Comparison of ENCODE assay signal across 26 cellular contexts in the genomic region with DNA sequence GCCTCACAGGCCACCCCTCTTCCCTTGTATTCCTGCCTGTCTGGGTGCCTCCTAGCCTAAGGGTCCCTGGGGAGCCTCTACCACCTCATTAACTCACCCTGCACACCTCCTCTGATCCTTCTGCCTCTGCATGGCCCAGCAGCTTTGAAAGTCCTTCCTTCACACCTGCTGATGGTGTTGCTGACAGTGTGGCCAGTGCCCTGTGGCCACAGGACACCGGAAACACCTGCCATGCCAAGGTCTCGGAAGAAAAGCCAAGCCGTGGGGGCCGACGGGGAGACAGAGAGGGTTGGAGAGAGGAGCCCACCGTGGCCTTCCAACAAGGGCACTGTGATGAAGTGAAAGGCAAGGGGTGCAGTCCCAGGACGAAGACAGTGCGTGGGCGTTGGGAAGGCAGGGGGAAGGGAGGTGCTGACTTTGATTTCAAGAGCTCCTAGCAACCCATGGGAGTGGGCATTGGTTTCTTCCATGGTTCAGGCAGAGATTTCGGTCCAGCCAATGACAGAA. TPM values are rescaled to one million over a fixed set of nuclear protein-coding genes. Genes with fewer than 3 reads are reported as not detected.
A peak's percentile ranks its signal among the peaks of the same experiment; 100 is the strongest.
DNase-seq lines count a peak whose midpoint lies in the region; ATAC-seq and TF ChIP-seq lines count a peak whose summit lies in the region.
"Had no signal": no experiment of that assay in that cellular context is flagged by ENCODE, and none has a peak within 500 bp of the region (broad histone marks: within the 10 kb centered on the region; RNA-seq: fewer than 3 reads in every experiment).

No MANE protein-coding gene starts in this region.

- TF ChIP-seq POLR2A in gastrocnemius medialis (IDR thresholded peaks at IDR 0.05), result no peak

- POLR2A ChIA-PET in Panc1 (lab: Charles Lee), result no interaction called here

- H3K36me3 ChIP-seq in Panc1 (ENCODE audit: control insufficient read depth, insufficient read depth, low read length) (no peaks in the 10 kb centered on the region), gastrocnemius medialis (no peaks in the 10 kb centered on the region)
- H3K36me3 ChIP-seq: thoracic aorta had no signal

- intact Hi-C loops in Panc1 (cut with micrococcal nuclease; ENCODE audit: unreplicated experiment), result loop anchor here (5.0 kb wide), 1 partner anchor 177 kb away; no protein-coding TSS in a partner anchor
- intact Hi-C loops in right cardiac atrium (cut with DNase I), result no loop called here
- intact Hi-C loops in gastrocnemius medialis (cut with DNase I; ENCODE audit: low total_unique reads), result loop anchor here (5.0 kb wide), 1 partner anchor 252 kb away; no protein-coding TSS in a partner anchor

- DNase-seq in D341Med (ENCODE audit: low spot score) (peak; percentile 9), Panc1 (ENCODE audit: low read depth, low spot score) (no peak), right cardiac atrium (no peak), gastrocnemius medialis (no peak), NCI-H748 (lab: John Stamatoyannopoulos, UW; ENCODE audit: unreplicated experiment) (no peak), GM03348 (ENCODE audit: low spot score) (no peak)
- DNase-seq in activated naive CD4-positive, alpha-beta T cell (lab: John Stamatoyannopoulos, UW), result no peak
- DNase-seq: activated CD4-positive, alpha-beta T cell treated with anti-CD3 and anti-CD28 coated beads, Interleukin-2, amount 50 U/mL, for 4 hours; activated CD8-positive, alpha-beta memory T cell treated with anti-CD3 and anti-CD28 coated beads, Interleukin-2, amount 50 U/mL, for 48 hours; activated effector memory CD4-positive, alpha-beta T cell treated with anti-CD3 and anti-CD28 coated beads, Interleukin-2, amount 50 U/mL, for 16 hours; CD4-positive, CD25-positive, alpha-beta regulatory T cell; effector CD4-positive, alpha-beta T cell; erythroblast; foreskin keratinocyte; hippocampal formation; IMR-90; NCI-H1105 treated with DMSO at 0.1 percent for 48 hours; NCI-H2029 treated with DMSO at 0.1 percent for 48 hours; NCI-H226; NCI-H748 treated with DMSO at 0.1 percent for 48 hours; stimulated activated CD4-positive, alpha-beta T cell treated with anti-CD3 and anti-CD28 coated beads, Interleukin-2, amount 100 ng/mL, for 48 hours had no signal

- H3K4me3 ChIP-seq in Panc1 (ENCODE audit: low read depth in 2 of 2, low read length in 2 of 2) (no peak overlapping the region), right cardiac atrium (ENCODE audit: low read length) (no peak overlapping the region), gastrocnemius medialis (peak overlapping the region in 3 of 4 donors; percentile 3 to 55 (median 43))
- H3K4me3 ChIP-seq: thoracic aorta had no signal

- CTCF ChIA-PET in Panc1 (lab: Charles Lee), result interaction anchor here (0.8 kb wide), 2 partner anchors 10 to 176 kb away, joined by 4 to 6 read pairs; no protein-coding TSS in a partner anchor

- no TSS peak for BruUV-seq in Panc1 (replicated peaks; lab: Mats Ljungman, UMichigan)

- peak overlapping the region; percentile 50; the same call in 1 of the 2 replicates for H3K27ac ChIP-seq in Panc1 (ENCODE audit: low read length)
- peak overlapping the region; percentile 87 for H3K27ac ChIP-seq in right cardiac atrium (ENCODE audit: low read length)
- peak overlapping the region; percentile 49 to 80 (median 73) for H3K27ac ChIP-seq in gastrocnemius medialis
- H3K27ac ChIP-seq: foreskin keratinocyte, thoracic aorta had no signal

- no peak for TF ChIP-seq CTCF in Panc1 (IDR thresholded peaks at IDR 0.05)
- TF ChIP-seq CTCF in gastrocnemius medialis (IDR thresholded peaks at IDR 0.05 in 4 of 5, conservative IDR thresholded peaks at IDR 0.05 in 1 of 5), result no peak

- in situ Hi-C loops in Panc1 (cut with HindIII; ENCODE audit: low pct_unique_long_range_greater_than_20kb, low sequenced_read_pairs) (no loop called here), gastrocnemius medialis (cut with MboI; ENCODE audit: low sequenced_read_pairs in 4 of 4) (no loop called here)

- H3K9me3 ChIP-seq in Panc1 (ENCODE audit: control insufficient read depth, insufficient read depth, low read depth, low read length) (no peaks in the 10 kb centered on the region), right cardiac atrium (ENCODE audit: control insufficient read depth, low read length) (no peaks in the 10 kb centered on the region), gastrocnemius medialis (no peaks in the 10 kb centered on the region)
- H3K9me3 ChIP-seq: thoracic aorta had no signal

- no peak for ATAC-seq in Panc1
- ATAC-seq in right cardiac atrium, result no peak
- no peak for ATAC-seq in gastrocnemius medialis
- ATAC-seq in GM18498 (IDR thresholded peaks at IDR 0.05; ENCODE audit: unreplicated experiment), result no peak
- ATAC-seq: foreskin keratinocyte had no signal

- 67% methylated on average over 10 of the region's 10 CpGs for WGBS in right cardiac atrium

- peaks cover 2% of the 10 kb centered on the region; the same call in 1 of the 2 replicates for H3K27me3 ChIP-seq in Panc1 (ENCODE audit: control insufficient read depth, insufficient read depth, low read length)
- no peaks in the 10 kb centered on the region for H3K27me3 ChIP-seq in right cardiac atrium (ENCODE audit: control insufficient read depth, insufficient read depth)
- peaks cover 0 to 21% (median 10%) of the 10 kb centered on the region in 3 donors for H3K27me3 ChIP-seq in gastrocnemius medialis

- peaks cover 23% of the 10 kb centered on the region for H3K4me1 ChIP-seq in Panc1 (ENCODE audit: control insufficient read depth, insufficient read depth, low read length)
- peaks cover 2% of the 10 kb centered on the region for H3K4me1 ChIP-seq in right cardiac atrium (ENCODE audit: control insufficient read depth, insufficient read depth, low read length)
- H3K4me1 ChIP-seq in gastrocnemius medialis, result no peaks in the 10 kb centered on the region
- H3K4me1 ChIP-seq: foreskin keratinocyte had no signal

RNA-seq across cellular contexts. Expression of a gene that starts 4.1 kb away (rescaled TPM):
- total RNA-seq in Panc1 (2021; ENCODE audit: unreplicated experiment) (37.5 TPM), right cardiac atrium (10 to 100 TPM in 3 of 4 donors, 1 to 10 TPM in 1; 8.0 to 44.4 (median 26.8) TPM), gastrocnemius medialis (10 to 100 TPM; 14.5 to 28.6 (median 20.1) TPM)
- 23.5 TPM for polyA plus RNA-seq in Panc1 (2012; ENCODE audit: insufficient read length)
- polyA plus RNA-seq in right cardiac atrium, result 57.8 TPM
- total RNA-seq: CD4-positive, CD25-positive, alpha-beta regulatory T cell; IMR-90; M059J had no signal
- polyA plus RNA-seq: AG04450; CD4-positive, CD25-positive, alpha-beta regulatory T cell; IMR-90 had no signal

RNA-seq across cellular contexts. Expression of a gene that starts 55.5 kb away (rescaled TPM):
- total RNA-seq in Panc1 (2021; ENCODE audit: unreplicated experiment) (not detected), right cardiac atrium (under 1 TPM in 1 of 4 donors, not detected in 3; 0.11 TPM), gastrocnemius medialis (under 1 TPM in 1 of 4 donors, not detected in 3; 0.17 TPM)
- not detected for polyA plus RNA-seq in Panc1 (2012; ENCODE audit: insufficient read length)
- 0.11 TPM for polyA plus RNA-seq in right cardiac atrium
- total RNA-seq: CD4-positive, CD25-positive, alpha-beta regulatory T cell; foreskin keratinocyte; IMR-90; lower leg skin; M059J; thoracic aorta had no signal
- polyA plus RNA-seq: AG04450; CD4-positive, CD25-positive, alpha-beta regulatory T cell; foreskin keratinocyte; IMR-90 had no signal

Comparison
In these comparisons a context has a peak if more than half of its experiments do, and no peak if none do; other contexts are left out.
1. H3K4me3 ChIP-seq: peak in gastrocnemius medialis (3 of 4); none in Panc1 (0 of 2) and right cardiac atrium (single experiment).
2. intact Hi-C loops: an anchor here in Panc1 (5.0 kb wide) and gastrocnemius medialis (5.0 kb wide); none called in right cardiac atrium.
3. Peak in every context shown above with its lines, with median percentiles within 50 percentile points of each other: H3K27ac ChIP-seq.